ENCODE assay signal across 21 cellular contexts in the genomic region with DNA sequence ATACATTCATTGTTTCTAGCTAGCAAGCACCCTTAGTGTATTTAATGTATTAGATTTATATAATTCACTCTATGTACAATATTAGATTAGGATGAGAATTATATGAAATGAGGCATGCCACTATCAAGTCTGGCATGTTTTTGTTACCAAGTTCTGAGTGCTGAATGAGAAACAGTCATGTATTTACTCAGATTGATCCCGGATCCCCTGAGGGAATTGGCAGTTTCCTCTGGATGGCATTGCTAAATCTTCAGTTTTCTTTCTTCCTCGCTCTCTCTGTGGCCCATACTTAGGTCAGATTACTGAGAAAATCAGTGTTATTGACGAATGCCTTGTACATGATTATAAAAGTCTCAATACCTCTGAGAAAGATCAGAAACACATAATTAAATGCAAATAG.
"Had no signal": no experiment of that assay in that cellular context is flagged by ENCODE, and none has a peak within 500 bp of the region (broad histone marks: within the 10 kb centered on the region; RNA-seq: fewer than 3 reads in every experiment).

No MANE protein-coding gene starts in this region.

- H3K79me2 ChIP-seq: parathyroid adenoma had no signal

- H2AFZ ChIP-seq: parathyroid adenoma had no signal

- H3K4me3 ChIP-seq: gastrocnemius medialis, heart right ventricle, left ventricle myocardium inferior, lower lobe of right lung, prostate gland, right lobe of liver, suprapubic skin, thyroid gland, uterus had no signal

- H3K4me1 ChIP-seq: heart right ventricle, left ventricle myocardium inferior, lower lobe of right lung, parathyroid adenoma, prostate gland, right lobe of liver, suprapubic skin, uterus had no signal

- H3K36me3 ChIP-seq: gastrocnemius medialis, prostate gland, right lobe of liver, uterus had no signal

- ATAC-seq: effector memory CD8-positive, alpha-beta T cell; gastrocnemius medialis; heart right ventricle; left cardiac atrium; lower lobe of right lung; right lobe of liver; stimulated activated effector memory CD8-positive, alpha-beta T cell treated with anti-CD3 and anti-CD28 coated beads, Interleukin-12 subunit alpha, Interleukin-12 subunit beta, amount 100 ng/mL, for 72 hours; stimulated activated naive CD8-positive, alpha-beta T cell treated with anti-CD3 and anti-CD28 coated beads, Interleukin-15, Interleukin-2, amounts not matched to agents 100 U/mL and 50 U/mL, for 24 hours had no signal

- H3K27ac ChIP-seq: gastrocnemius medialis, heart right ventricle, left ventricle myocardium inferior, lower lobe of right lung, parathyroid adenoma, prostate gland, right lobe of liver, suprapubic skin, thyroid gland, uterus had no signal

- H3K9ac ChIP-seq: parathyroid adenoma had no signal

- DNase-seq: effector memory CD8-positive, alpha-beta T cell; gastrocnemius medialis; heart right ventricle; immature natural killer cell; kidney; left cardiac atrium; left ventricle myocardium inferior; lower lobe of right lung; mesenchymal stem cell; naive B cell; retina; right lobe of liver; stimulated activated CD4-positive, alpha-beta T cell treated with anti-CD3 and anti-CD28 coated beads, Interleukin-4, amount 100 ng/mL, for 1 hour; stimulated activated CD8-positive, alpha-beta memory T cell treated with anti-CD3 and anti-CD28 coated beads, Interleukin-4, amount 100 ng/mL, for 48 hours; stimulated activated naive CD8-positive, alpha-beta T cell treated with anti-CD3 and anti-CD28 coated beads, Interleukin-15, Interleukin-2, amounts not matched to agents 100 U/mL and 50 U/mL, for 24 hours; thyroid gland; uterus had no signal

- H3K27me3 ChIP-seq: gastrocnemius medialis, heart right ventricle, right lobe of liver, suprapubic skin, thyroid gland, uterus had no signal

- H3K9me3 ChIP-seq: gastrocnemius medialis, left ventricle myocardium inferior, lower lobe of right lung, prostate gland, right lobe of liver, suprapubic skin, thyroid gland, uterus had no signal
